Comparison of ENCODE assay signal across 9 cellular contexts in the genomic region with DNA sequence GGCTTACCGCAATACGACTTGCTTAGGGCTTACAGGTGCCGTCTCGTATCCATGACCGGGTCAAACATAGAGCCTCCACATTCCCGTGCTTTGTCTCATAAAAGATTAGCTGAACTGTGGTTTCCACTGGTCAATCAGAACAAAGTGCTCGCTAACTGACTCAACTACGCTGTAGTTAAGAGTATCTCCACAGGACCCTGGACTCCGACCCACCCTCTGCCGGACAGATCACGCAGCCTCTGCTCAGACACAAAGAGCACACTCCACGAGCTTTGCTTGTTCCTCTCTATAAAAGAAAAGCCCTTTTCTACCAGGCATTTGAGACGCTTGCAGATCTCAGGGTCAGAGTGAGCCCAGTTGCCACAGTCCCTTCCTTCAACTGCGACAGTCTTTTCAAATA.
"Had no signal": no experiment of that assay in that cellular context is flagged by ENCODE, and none has a peak within 500 bp of the region (broad histone marks: within the 10 kb centered on the region; RNA-seq: fewer than 3 reads in every experiment).

No MANE protein-coding gene starts in this region.

- FAIRE-seq: H1, H54, HepG2 had no signal

- H3K27ac Mint-ChIP-seq: GM23338, H9, IgD-negative memory B cell had no signal

- H3K27ac ChIP-seq: HL-60 had no signal

- H3K4me2 ChIP-seq: GM23338 had no signal

- H3K4me3 ChIP-seq: GM23338 had no signal

- H2AFZ ChIP-seq: GM23338 had no signal

- H3K4me3 Mint-ChIP-seq: GM23338, H9, IgD-negative memory B cell had no signal

- H3K27me3 Mint-ChIP-seq: IgD-negative memory B cell had no signal

- ATAC-seq: GM23338, HepG2 had no signal

- H3K9me3 Mint-ChIP-seq: GM23338 had no signal

- H3K36me3 Mint-ChIP-seq: IgD-negative memory B cell had no signal

- DNase-seq: H9, HCEC 1CT, KBM-7 had no signal

- H3K4me1 Mint-ChIP-seq: GM23338, H9, IgD-negative memory B cell had no signal
